8 cellular contexts compared by ENCODE assay signal in the genomic region with DNA sequence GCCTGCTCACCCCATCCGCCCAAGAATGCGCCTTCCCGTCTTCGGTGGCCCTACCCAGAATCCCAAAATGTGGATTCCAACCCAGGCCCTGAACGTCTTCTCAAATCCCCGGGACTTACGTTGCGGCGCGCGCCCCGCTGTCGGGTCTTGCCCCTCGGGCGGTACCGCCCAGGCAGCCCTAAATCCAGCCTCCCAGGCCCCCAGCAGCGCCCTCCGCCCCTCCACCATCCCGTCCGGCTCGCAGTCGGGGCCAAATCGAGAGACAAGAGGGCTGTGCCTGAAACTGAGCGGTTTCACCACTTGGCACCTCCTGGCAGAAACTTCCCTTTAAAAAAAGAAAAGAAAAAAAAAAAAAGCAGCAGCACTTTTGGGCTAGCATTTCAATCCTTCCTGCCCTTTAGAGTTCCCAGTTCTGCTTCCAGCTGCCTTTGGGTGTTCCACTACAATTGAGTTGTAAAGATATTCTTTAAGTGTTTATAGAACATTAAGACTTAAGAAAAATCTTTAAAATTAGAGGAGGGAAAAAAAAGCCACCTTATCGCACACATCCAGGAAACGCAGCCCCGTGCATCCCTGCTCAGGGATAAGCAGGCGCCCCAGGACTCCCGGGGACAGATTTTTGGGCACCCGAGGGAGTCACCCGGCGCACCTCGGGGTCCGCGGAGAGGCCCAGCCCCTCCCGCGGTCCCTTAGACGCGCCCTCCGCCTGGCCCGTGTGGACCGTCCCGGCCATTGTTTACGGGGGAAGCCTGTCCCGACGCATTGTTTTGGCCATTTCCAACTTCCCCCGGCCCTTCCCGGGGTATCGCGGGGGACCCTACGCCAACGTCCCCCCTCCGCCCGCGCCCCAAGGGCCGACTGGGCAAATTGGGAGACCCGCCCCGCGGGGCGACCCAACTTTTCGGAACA. TPM values are rescaled to one million over a fixed set of nuclear protein-coding genes. Genes with fewer than 3 reads are reported as not detected.
A peak's percentile ranks its signal among the peaks of the same experiment; 100 is the strongest.
DNase-seq lines count a peak whose midpoint lies in the region; ATAC-seq and TF ChIP-seq lines count a peak whose summit lies in the region.

No MANE protein-coding gene starts in this region.

- H3K9me3 ChIP-seq in neuronal stem cell (replicated peaks in 1 of 2; ENCODE audit: control insufficient read depth in 2 of 2, insufficient read depth in 1 of 2, low read depth in 1 of 2, low read length in 2 of 2): no peaks in the 10 kb centered on the region

- no peak overlapping the region for H3K14ac ChIP-seq in neuronal stem cell (ENCODE audit: low read length)

- POLR2A ChIA-PET in activated CD4-positive, alpha-beta memory T cell treated with anti-CD3 and anti-CD28 coated beads for 36 hours (lab: Charles Lee): no interaction called here

- no peak overlapping the region for H4K91ac ChIP-seq in neuronal stem cell (ENCODE audit: low read depth, low read length, poor library complexity)

- peak overlapping the region; percentile 93 for H2AK5ac ChIP-seq in neuronal stem cell (ENCODE audit: low read depth, low read length)

- H3K4me2 ChIP-seq in neuronal stem cell (ENCODE audit: insufficient read depth, low read length, poor library complexity, severe bottlenecking): peak overlapping the region; percentile 66

- no peaks in the 10 kb centered on the region for H3K79me1 ChIP-seq in neuronal stem cell (ENCODE audit: low read depth, low read length)

- peak overlapping the region; percentile 61 to 87 for H3K4me3 ChIP-seq in neuronal stem cell (ENCODE audit: low read length in 2 of 2)

- no peak overlapping the region for H4K8ac ChIP-seq in neuronal stem cell (ENCODE audit: low read depth, low read length)

- peak overlapping the region; percentile 97 for H3K18ac ChIP-seq in neuronal stem cell (ENCODE audit: low read length)

- H3K27me3 Mint-ChIP-seq in IgD-negative memory B cell: no peaks in the 10 kb centered on the region
- H3K27me3 Mint-ChIP-seq in activated CD4-positive, alpha-beta memory T cell treated with anti-CD3 and anti-CD28 coated beads for 36 hours: peaks cover 2% of the 10 kb centered on the region

- no peak overlapping the region for H2BK120ac ChIP-seq in neuronal stem cell (ENCODE audit: low read depth, low read length)

- intact Hi-C loops in activated CD4-positive, alpha-beta memory T cell treated with anti-CD3 and anti-CD28 coated beads for 36 hours (cut with micrococcal nuclease): loop anchor here (1.0 to 5.0 kb wide), 2 partner anchors 109 to 175 kb away; a partner anchor contains a TSS

- CTCF ChIA-PET in activated CD4-positive, alpha-beta memory T cell treated with anti-CD3 and anti-CD28 coated beads for 36 hours (lab: Charles Lee): no interaction called here

- no CpG with 5 or more reads among the region's 61 CpGs for WGBS in neuronal stem cell (ENCODE audit: extremely low coverage in 2 of 2, insufficient read length in 2 of 2, insufficient replicate concordance in 1 of 2), 2 donors

- H3K27ac ChIP-seq in foreskin keratinocyte (peak overlapping the region; percentile 82), neuronal stem cell (replicated peaks; ENCODE audit: low read length) (peak overlapping the region; percentile 51)

- H2BK15ac ChIP-seq in neuronal stem cell (ENCODE audit: low read length): no peak overlapping the region

- no peak overlapping the region for H3K23ac ChIP-seq in neuronal stem cell (ENCODE audit: low read depth, low read length, poor library complexity)

- H3K27me3 ChIP-seq in foreskin keratinocyte (peaks cover 12% of the 10 kb centered on the region), neuronal stem cell (ENCODE audit: control insufficient read depth in 3 of 3, insufficient read depth in 3 of 3, low read depth in 1 of 3, low read length in 3 of 3) (no peaks in the 10 kb centered on the region)

- DNase-seq in GF-D8 (lab: John Stamatoyannopoulos, UW) (peak; percentile 46), foreskin keratinocyte (peak; percentile 19 to 50), neuronal stem cell (ENCODE audit: low spot score) (peak; percentile 51), kidney glomerular epithelial cell (lab: John Stamatoyannopoulos, UW) (no peak)
- DNase-seq in activated CD4-positive, alpha-beta memory T cell treated with anti-CD3 and anti-CD28 coated beads for 36 hours: peak; percentile 27
- no peak for DNase-seq in stimulated activated naive CD4-positive, alpha-beta T cell treated with Interleukin-2 at 50 U/mL for 16 hours (lab: John Stamatoyannopoulos, UW)

- H3K4ac ChIP-seq in neuronal stem cell (ENCODE audit: low read length): no peak overlapping the region

- no peak overlapping the region for H2BK5ac ChIP-seq in neuronal stem cell (ENCODE audit: low read length)

- peak overlapping the region; percentile 91 to 99 (median 96) for H3K4me3 Mint-ChIP-seq in IgD-negative memory B cell
- peak overlapping the region; percentile 73 for H3K4me3 Mint-ChIP-seq in activated CD4-positive, alpha-beta memory T cell treated with anti-CD3 and anti-CD28 coated beads for 36 hours

- H3K4me1 Mint-ChIP-seq in IgD-negative memory B cell: peaks cover 25 to 41% (median 30%) of the 10 kb centered on the region in 3 donors
- peaks cover 38% of the 10 kb centered on the region for H3K4me1 Mint-ChIP-seq in activated CD4-positive, alpha-beta memory T cell treated with anti-CD3 and anti-CD28 coated beads for 36 hours (ENCODE audit: low read depth)

- H3K36me3 Mint-ChIP-seq in IgD-negative memory B cell: no peaks in the 10 kb centered on the region
- H3K36me3 Mint-ChIP-seq in activated CD4-positive, alpha-beta memory T cell treated with anti-CD3 and anti-CD28 coated beads for 36 hours: no peaks in the 10 kb centered on the region

- H2BK12ac ChIP-seq in neuronal stem cell (ENCODE audit: low read length): no peak overlapping the region

- H2AFZ ChIP-seq in neuronal stem cell (ENCODE audit: low read length): peak overlapping the region; percentile 89

- H3K4me1 ChIP-seq in foreskin keratinocyte (peaks cover 21% of the 10 kb centered on the region), neuronal stem cell (ENCODE audit: control insufficient read depth in 2 of 2, insufficient read depth in 1 of 2, low read depth in 1 of 2, low read length in 2 of 2) (peaks cover 10 to 21% of the 10 kb centered on the region in 2 donors)

- TF ChIP-seq CTCF in foreskin keratinocyte (conservative IDR thresholded peaks at IDR 0.05): no peak

- no peaks in the 10 kb centered on the region for H3K36me3 ChIP-seq in neuronal stem cell (replicated peaks in 1 of 2; ENCODE audit: control insufficient read depth in 2 of 2, insufficient read depth in 2 of 2, low read length in 2 of 2)

- H3K9me3 Mint-ChIP-seq in IgD-negative memory B cell: no peaks in the 10 kb centered on the region
- H3K9me3 Mint-ChIP-seq in activated CD4-positive, alpha-beta memory T cell treated with anti-CD3 and anti-CD28 coated beads for 36 hours: no peaks in the 10 kb centered on the region

- ATAC-seq in foreskin keratinocyte: peak; percentile 45
- no peak for ATAC-seq in HG03571 (IDR thresholded peaks at IDR 0.05; ENCODE audit: unreplicated experiment)

- H3K9ac ChIP-seq in neuronal stem cell (ENCODE audit: low read depth, low read length, poor library complexity): peak overlapping the region; percentile 77

- peak overlapping the region; percentile 94 to 97 (median 95) for H3K27ac Mint-ChIP-seq in IgD-negative memory B cell
- H3K27ac Mint-ChIP-seq in activated CD4-positive, alpha-beta memory T cell treated with anti-CD3 and anti-CD28 coated beads for 36 hours: no peak overlapping the region

RNA-seq across cellular contexts. Expression of a gene that starts 57.6 kb away (rescaled TPM):
- polyA plus RNA-seq in IgD-negative memory B cell: not detected
- total RNA-seq in activated CD4-positive, alpha-beta memory T cell treated with anti-CD3 and anti-CD28 coated beads for 36 hours: not detected
- total RNA-seq in foreskin keratinocyte: 0.07 TPM in 1 of 2 replicates, not detected in the other
- 0.02 TPM in 1 of 2 replicates, not detected in the other for polyA plus RNA-seq in foreskin keratinocyte
- polyA plus RNA-seq in neuronal stem cell (2013, experiment 1 of 2): 6.0 TPM
- 5.6 TPM for polyA plus RNA-seq in neuronal stem cell (2013, experiment 2 of 2)

Comparison
In these comparisons a context has a peak if more than half of its experiments do, and no peak if none do; other contexts are left out.
1. DNase-seq: peak in GF-D8 (single experiment), activated CD4-positive, alpha-beta memory T cell treated with anti-CD3 and anti-CD28 coated beads for 36 hours (single experiment), foreskin keratinocyte (2 of 2) and neuronal stem cell (single experiment); none in kidney glomerular epithelial cell (single experiment) and stimulated activated naive CD4-positive, alpha-beta T cell treated with Interleukin-2 at 50 U/mL for 16 hours (single experiment).